11 cellular contexts compared by ENCODE assay signal in the genomic region with DNA sequence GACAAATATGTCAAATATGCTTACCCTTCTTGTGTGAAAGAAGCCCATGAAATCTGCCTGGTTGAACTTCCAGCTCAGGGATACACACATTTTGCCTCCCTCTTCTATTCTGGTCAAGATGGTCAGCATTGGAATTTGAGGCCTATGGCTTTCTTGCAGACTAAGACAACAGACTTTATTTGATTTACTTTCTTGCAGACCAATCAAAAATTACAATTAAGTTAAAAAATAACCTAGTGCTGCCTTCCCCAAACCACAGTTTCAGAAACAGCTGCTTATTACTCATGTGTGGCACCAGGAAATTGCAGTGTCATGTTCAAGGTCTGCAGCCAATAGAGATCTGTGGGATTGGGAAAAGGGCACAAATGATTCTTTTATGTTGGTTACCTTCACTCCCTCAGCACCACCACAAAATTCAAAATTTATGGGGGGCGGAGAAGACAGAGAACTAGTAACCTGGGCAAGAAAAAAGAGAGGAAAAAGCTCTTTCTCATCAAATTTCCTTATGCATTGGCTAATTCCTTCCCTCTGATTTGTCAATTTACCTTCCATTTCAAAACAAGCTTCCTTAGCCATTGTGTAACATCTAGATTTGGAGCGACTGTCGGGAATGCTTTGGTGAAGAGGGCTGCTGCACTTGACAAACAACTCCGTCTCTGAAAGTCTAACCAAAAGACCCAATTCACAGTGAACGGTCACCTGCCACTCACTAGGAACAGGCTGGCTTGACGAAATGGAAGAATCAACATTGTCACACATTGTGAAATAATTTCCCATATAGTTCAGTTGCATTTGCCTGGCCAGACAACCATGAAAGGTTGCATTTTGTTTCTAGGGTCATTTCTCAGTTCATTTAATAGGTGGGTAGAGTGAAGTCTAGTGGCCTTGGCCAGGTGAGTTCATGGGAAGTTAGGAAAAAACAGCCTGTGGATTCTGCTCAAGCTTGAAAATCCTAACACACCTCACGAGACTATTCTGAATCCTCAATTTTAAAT.
DNase-seq lines count a peak whose midpoint lies in the region; ATAC-seq, FAIRE-seq and TF ChIP-seq lines count a peak whose summit lies in the region.
"Had no signal": no experiment of that assay in that cellular context is flagged by ENCODE, and none has a peak within 500 bp of the region (broad histone marks: within the 10 kb centered on the region; RNA-seq: fewer than 3 reads in every experiment).

No MANE protein-coding gene starts in this region.

- no peaks in the 10 kb centered on the region for H3K36me3 ChIP-seq in pancreas
- H3K36me3 ChIP-seq: esophagus squamous epithelium had no signal

- peak overlapping the region in 2 of 4 donors; percentile 27 to 67 for H3K27ac ChIP-seq in pancreas
- no peak overlapping the region for H3K27ac ChIP-seq in coronary artery
- no peak overlapping the region for H3K27ac ChIP-seq in substantia nigra (ENCODE audit: low read depth, low read length, poor library complexity, severe bottlenecking)
- H3K27ac ChIP-seq: esophagus squamous epithelium had no signal

- H3K4me3 ChIP-seq in pancreas (no peak overlapping the region), coronary artery (no peak overlapping the region)
- H3K4me3 ChIP-seq: esophagus squamous epithelium had no signal

- peaks cover 1% of the 10 kb centered on the region for H3K36me3 Mint-ChIP-seq in chondrocyte (ENCODE audit: low read depth)
- H3K36me3 Mint-ChIP-seq in stimulated activated naive B cell treated with anti-CD40 and anti-IgM and Interleukin-4, amounts not matched to agents 10 μg/mL and 1 μg/mL and 100 μg/mL, for 72 hours: no peaks in the 10 kb centered on the region

- no peak overlapping the region for H3K4me3 Mint-ChIP-seq in chondrocyte (ENCODE audit: unreplicated experiment)
- H3K4me3 Mint-ChIP-seq in stimulated activated naive B cell treated with anti-CD40 and anti-IgM and Interleukin-4, amounts not matched to agents 10 μg/mL and 1 μg/mL and 100 μg/mL, for 72 hours: no peak overlapping the region

- H3K9me3 ChIP-seq in pancreas: no peaks in the 10 kb centered on the region
- H3K9me3 ChIP-seq: esophagus squamous epithelium had no signal

- WGBS in pancreas, 2 donors: 60 to 69% methylated on average over 7 of the region's 7 CpGs

- no peak for FAIRE-seq in pancreas (lab: Jason Lieb, UNC)

- no peaks in the 10 kb centered on the region for H3K9me3 Mint-ChIP-seq in chondrocyte (ENCODE audit: low read depth)
- H3K9me3 Mint-ChIP-seq in stimulated activated naive B cell treated with anti-CD40 and anti-IgM and Interleukin-4, amounts not matched to agents 10 μg/mL and 1 μg/mL and 100 μg/mL, for 72 hours: no peaks in the 10 kb centered on the region

- no peaks in the 10 kb centered on the region for H3K27me3 ChIP-seq in pancreas
- H3K27me3 ChIP-seq: esophagus squamous epithelium had no signal

- DNase-seq in HS-5 (ENCODE audit: low read depth) (peak; percentile 49), chondrocyte (ENCODE audit: low spot score) (no peak), pancreas (peak in 3 of 6 donors; percentile 22 to 29 (median 28)), coronary artery (ENCODE audit: low spot score) (no peak), middle frontal gyrus (ENCODE audit: extremely low spot score, low spot score) (no peak), substantia nigra (lab: John Stamatoyannopoulos, UW) (no peak)
- no peak for DNase-seq in stimulated activated naive B cell treated with anti-CD40 and anti-IgM and Interleukin-4, amounts not matched to agents 10 μg/mL and 1 μg/mL and 100 μg/mL, for 72 hours
- DNase-seq: activated CD4-positive, alpha-beta T cell treated with anti-CD3 and anti-CD28 coated beads, Interleukin-2, amount 50 U/mL, for 1 hour; esophagus squamous epithelium; NCI-H1694 treated with DMSO at 0.1 percent for 48 hours had no signal

- intact Hi-C loops in pancreas (cut with DNase I): no loop called here

- H3K27ac Mint-ChIP-seq in chondrocyte (ENCODE audit: unreplicated experiment): peak overlapping the region; percentile 88
- H3K27ac Mint-ChIP-seq in stimulated activated naive B cell treated with anti-CD40 and anti-IgM and Interleukin-4, amounts not matched to agents 10 μg/mL and 1 μg/mL and 100 μg/mL, for 72 hours: no peak overlapping the region

- H3K27me3 Mint-ChIP-seq in chondrocyte (ENCODE audit: low read depth): no peaks in the 10 kb centered on the region
- H3K27me3 Mint-ChIP-seq in stimulated activated naive B cell treated with anti-CD40 and anti-IgM and Interleukin-4, amounts not matched to agents 10 μg/mL and 1 μg/mL and 100 μg/mL, for 72 hours: no peaks in the 10 kb centered on the region

- TF ChIP-seq CTCF in chondrocyte (IDR thresholded peaks at IDR 0.05) (no peak), pancreas (IDR thresholded peaks at IDR 0.05) (no peak), coronary artery (IDR thresholded peaks at IDR 0.05) (no peak)

- ATAC-seq in GM18861 (IDR thresholded peaks at IDR 0.05; ENCODE audit: unreplicated experiment): peak; percentile 48
- ATAC-seq in pancreas: peak; percentile 91 to 95 (median 94)
- ATAC-seq in stimulated activated naive B cell treated with anti-CD40 and anti-IgM and Interleukin-4, amounts not matched to agents 10 μg/mL and 1 μg/mL and 100 μg/mL, for 72 hours (replicated peaks): no peak

- H3K4me1 ChIP-seq in pancreas: peaks cover 0 to 19% (median 17%) of the 10 kb centered on the region in 3 donors

- peaks cover 22% of the 10 kb centered on the region for H3K4me1 Mint-ChIP-seq in chondrocyte (ENCODE audit: low read depth)
- H3K4me1 Mint-ChIP-seq in stimulated activated naive B cell treated with anti-CD40 and anti-IgM and Interleukin-4, amounts not matched to agents 10 μg/mL and 1 μg/mL and 100 μg/mL, for 72 hours: peaks cover 0 to 13% of the 10 kb centered on the region in 2 donors

Comparison
In these comparisons a context has a peak if more than half of its experiments do, and no peak if none do; other contexts are left out.
1. ATAC-seq: peak in GM18861 (single experiment) and pancreas (4 of 4); none in stimulated activated naive B cell treated with anti-CD40 and anti-IgM and Interleukin-4, amounts not matched to agents 10 μg/mL and 1 μg/mL and 100 μg/mL, for 72 hours (0 of 2).